Comparison of ENCODE assay signal across 1 cellular context in genomic region chr14:103100281-103101121, GRCh38.
TF ChIP-seq lines count a peak whose summit lies in the region.

No MANE protein-coding gene starts in this region.

TF ChIP-seq in HepG2, 621 proteins besides CTCF, POLR2A, EP300 and RAD21 (continued from another document and continues in another):
- TF ChIP-seq ELF1 (CRISPR knock-in tag; IDR thresholded peaks at IDR 0.05) (peak; percentile 74), AGO1 (IDR thresholded peaks at IDR 0.05; ENCODE audit: low read depth, low read length, poor library complexity, severe bottlenecking) (no peak), SNAPC4 (CRISPR knock-in tag; IDR thresholded peaks at IDR 0.05) (0 out of 2 replicates have a peak, but pooled peaks have one; percentile 5), ZNF615 (CRISPR knock-in tag; IDR thresholded peaks at IDR 0.05; ENCODE audit: borderline replicate concordance) (no peak), ZNF256 (CRISPR knock-in tag; conservative IDR thresholded peaks at IDR 0.05) (no peak), IRF1 (CRISPR knock-in tag; IDR thresholded peaks at IDR 0.05; ENCODE audit: low read depth) (no peak; the same call in 1 of the 2 replicates), ZNF235 (CRISPR knock-in tag; IDR thresholded peaks at IDR 0.05; ENCODE audit: borderline replicate concordance) (no peak), THAP11 (CRISPR knock-in tag; IDR thresholded peaks at IDR 0.05) (peak; percentile 72; the same call in 1 of the 2 replicates), ATF7-NPFF (CRISPR knock-in tag; IDR thresholded peaks at IDR 0.05; ENCODE audit: low read depth) (no peak; the same call in none of the 2 replicates), PHF5A (CRISPR knock-in tag; IDR thresholded peaks at IDR 0.05; ENCODE audit: low read depth, unreplicated experiment) (no peak), HNF4G (IDR thresholded peaks at IDR 0.05; ENCODE audit: borderline replicate concordance, low read depth, low read length) (peak; percentile 76; the same call in 1 of the 2 replicates), HNF4G (CRISPR knock-in tag; IDR thresholded peaks at IDR 0.05; ENCODE audit: borderline replicate concordance, low read depth) (peak; percentile 90; the same call in 1 of the 2 replicates), FUBP1 (CRISPR knock-in tag; IDR thresholded peaks at IDR 0.05; ENCODE audit: borderline replicate concordance) (no peak), MTF1 (CRISPR knock-in tag; IDR thresholded peaks at IDR 0.05) (peak; percentile 17; the same call in 1 of the 2 replicates), TCF12 (IDR thresholded peaks at IDR 0.05) (no peak), TCF12 (CRISPR knock-in tag; IDR thresholded peaks at IDR 0.05) (peak; percentile 78; the same call in 1 of the 2 replicates), SP4 (CRISPR knock-in tag; IDR thresholded peaks at IDR 0.05) (peak; percentile 38; the same call in 1 of the 2 replicates), HCFC1 (IDR thresholded peaks at IDR 0.05; ENCODE audit: low read depth, low read length) (no peak), PAF1 (CRISPR knock-in tag; IDR thresholded peaks at IDR 0.05) (no peak), KMT2B (CRISPR knock-in tag; IDR thresholded peaks at IDR 0.05) (no peak), HHEX (CRISPR knock-in tag; IDR thresholded peaks at IDR 0.05) (no peak; the same call in 1 of the 2 replicates), LCORL (IDR thresholded peaks at IDR 0.05) (no peak; the same call in 1 of the 2 replicates), LCORL (CRISPR knock-in tag; IDR thresholded peaks at IDR 0.05) (peak; percentile 95), SIX4 (CRISPR knock-in tag; IDR thresholded peaks at IDR 0.05) (peak; percentile 84), SRSF9 (IDR thresholded peaks at IDR 0.05; ENCODE audit: borderline replicate concordance, insufficient read depth, low read depth, low read length, poor library complexity, severe bottlenecking) (no peak), NR2F6 (IDR thresholded peaks at IDR 0.05) (peak; percentile 97), NR2F6 (CRISPR knock-in tag; IDR thresholded peaks at IDR 0.05) (peak; percentile 98), NKX3-1 (CRISPR knock-in tag; IDR thresholded peaks at IDR 0.05) (no peak; the same call in 1 of the 2 replicates), RFX5 (IDR thresholded peaks at IDR 0.05; ENCODE audit: low read depth, low read length) (no peak), ZNF136 (CRISPR knock-in tag; IDR thresholded peaks at IDR 0.05; ENCODE audit: low read depth) (no peak), ZNF891 (CRISPR knock-in tag; IDR thresholded peaks at IDR 0.05) (peak; percentile 64; the same call in 1 of the 2 replicates), ZNF619 (CRISPR knock-in tag; IDR thresholded peaks at IDR 0.05) (no peak), ATRX (CRISPR knock-in tag; IDR thresholded peaks at IDR 0.05; ENCODE audit: borderline replicate concordance) (no peak), ZNF597 (CRISPR knock-in tag; IDR thresholded peaks at IDR 0.05) (no peak), ARNTL (CRISPR knock-in tag; IDR thresholded peaks at IDR 0.05) (peak; percentile 94), SALL1 (CRISPR knock-in tag; IDR thresholded peaks at IDR 0.05) (peak; percentile 94), ZFX (CRISPR knock-in tag; IDR thresholded peaks at IDR 0.05; ENCODE audit: low read depth) (peak; percentile 84), ZNF331 (CRISPR knock-in tag; IDR thresholded peaks at IDR 0.05) (peak; percentile 76), KDM2A (CRISPR knock-in tag; IDR thresholded peaks at IDR 0.05; ENCODE audit: borderline replicate concordance, low read depth) (peak; percentile 26; the same call in 1 of the 2 replicates), POGZ (CRISPR knock-in tag; IDR thresholded peaks at IDR 0.05) (peak; percentile 32; the same call in 1 of the 2 replicates), SRY (CRISPR knock-in tag; IDR thresholded peaks at IDR 0.05) (0 out of 2 replicates have a peak, but pooled peaks have one; percentile 50), ARHGAP35 (CRISPR knock-in tag; IDR thresholded peaks at IDR 0.05; ENCODE audit: borderline replicate concordance) (no peak), ZNF652 (CRISPR knock-in tag; IDR thresholded peaks at IDR 0.05; ENCODE audit: borderline replicate concordance, low read depth) (no peak; the same call in 1 of the 2 replicates), GABPB1 (CRISPR knock-in tag; IDR thresholded peaks at IDR 0.05) (peak; percentile 75), ASH2L (IDR thresholded peaks at IDR 0.05; ENCODE audit: insufficient read length, low read depth, low read length) (no peak), ZBTB2 (CRISPR knock-in tag; IDR thresholded peaks at IDR 0.05; ENCODE audit: low read depth) (no peak), PPARG (CRISPR knock-in tag; conservative IDR thresholded peaks at IDR 0.05) (peak; percentile 98), ZNF792 (CRISPR knock-in tag; IDR thresholded peaks at IDR 0.05) (0 out of 2 replicates have a peak, but pooled peaks have one; percentile 34), SMARCE1 (IDR thresholded peaks at IDR 0.05; ENCODE audit: borderline replicate concordance) (no peak), BCL6 (CRISPR knock-in tag; IDR thresholded peaks at IDR 0.05) (peak; percentile 80), ZNF552 (CRISPR knock-in tag; IDR thresholded peaks at IDR 0.05; ENCODE audit: borderline replicate concordance) (no peak), MEIS1 (CRISPR knock-in tag; IDR thresholded peaks at IDR 0.05; ENCODE audit: borderline replicate concordance) (peak; percentile 94), ZMYM2 (CRISPR knock-in tag; IDR thresholded peaks at IDR 0.05) (no peak), SMARCC2 (IDR thresholded peaks at IDR 0.05) (no peak), ZBTB42 (CRISPR knock-in tag; IDR thresholded peaks at IDR 0.05) (0 out of 2 replicates have a peak, but pooled peaks have one; percentile 58), ETV6 (CRISPR knock-in tag; conservative IDR thresholded peaks at IDR 0.05) (peak; percentile 41), ZNF34 (CRISPR knock-in tag; IDR thresholded peaks at IDR 0.05; ENCODE audit: borderline replicate concordance) (0 out of 2 replicates have a peak, but pooled peaks have one; percentile 76), GATAD1 (CRISPR knock-in tag; IDR thresholded peaks at IDR 0.05) (peak; percentile 23; the same call in 1 of the 2 replicates), ARNT2 (CRISPR knock-in tag; IDR thresholded peaks at IDR 0.05; ENCODE audit: low read depth) (no peak; the same call in 1 of the 2 replicates), RXRA (CRISPR knock-in tag; IDR thresholded peaks at IDR 0.05) (peak; percentile 91), SIX1 (CRISPR knock-in tag; IDR thresholded peaks at IDR 0.05; ENCODE audit: borderline replicate concordance) (peak; percentile 89), BRCA1 (CRISPR knock-in tag; IDR thresholded peaks at IDR 0.05) (no peak), SMAD3 (CRISPR knock-in tag; IDR thresholded peaks at IDR 0.05) (peak; percentile 90), ZNF616 (CRISPR knock-in tag; IDR thresholded peaks at IDR 0.05; ENCODE audit: low read depth) (no peak), ZNF720 (CRISPR knock-in tag; IDR thresholded peaks at IDR 0.05) (no peak), ZNF557 (CRISPR knock-in tag; IDR thresholded peaks at IDR 0.05) (peak; percentile 69; the same call in 1 of the 2 replicates), GTF2F1 (IDR thresholded peaks at IDR 0.05; ENCODE audit: low read length) (no peak)
